Comparison of ENCODE assay signal across 8 cellular contexts in the genomic region with DNA sequence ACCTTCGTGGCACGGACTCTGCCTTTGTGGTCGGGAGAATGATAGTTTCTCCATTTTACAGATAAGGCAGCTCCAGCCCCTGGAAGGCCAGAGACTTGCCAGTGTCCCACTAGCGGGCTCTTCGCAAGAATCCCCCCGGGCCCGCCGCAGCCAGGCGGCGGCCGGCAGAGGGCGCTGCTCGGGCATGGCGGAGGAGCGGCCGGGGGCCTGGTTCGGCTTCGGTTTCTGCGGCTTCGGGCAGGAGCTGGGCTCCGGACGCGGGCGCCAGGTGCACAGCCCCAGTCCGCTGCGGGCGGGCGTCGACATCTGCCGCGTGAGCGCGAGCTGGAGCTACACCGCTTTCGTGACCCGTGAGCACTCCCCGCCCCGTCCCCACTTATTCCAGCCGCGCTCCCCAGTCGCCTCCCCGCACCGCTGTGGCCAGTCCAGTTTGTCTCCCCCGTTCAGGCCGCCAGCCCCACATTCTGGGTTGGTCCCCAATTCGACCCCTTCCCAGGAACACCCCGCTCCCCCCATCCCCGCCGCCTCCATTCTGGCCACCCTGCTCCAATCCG. TPM values are rescaled to one million over a fixed set of nuclear protein-coding genes. Genes with fewer than 3 reads are reported as not detected.
DNase-seq lines count a peak whose midpoint lies in the region; ATAC-seq and TF ChIP-seq lines count a peak whose summit lies in the region.

No MANE protein-coding gene starts in this region.

- H3K4me1 ChIP-seq in duodenal mucosa (ENCODE audit: control insufficient read depth in 1 of 2, insufficient read depth in 2 of 2, low read length in 2 of 2) (peaks cover 20 to 22% of the 10 kb centered on the region in 2 donors), right lobe of liver (peaks cover 0 to 16% (median 6%) of the 10 kb centered on the region in 4 donors)

- DNase-seq in NCI-H2196 treated with DMSO at 0.1 percent for 48 hours (lab: John Stamatoyannopoulos, UW; ENCODE audit: unreplicated experiment) (peak; percentile 33), right lobe of liver (peak; percentile 74 to 78 (median 74)), HEK293T (ENCODE audit: extremely low spot score) (no peak)
- DNase-seq in activated CD4-positive, alpha-beta memory T cell treated with anti-CD3 and anti-CD28 coated beads for 36 hours: peak; percentile 66
- peak; percentile 26 to 67 for DNase-seq in stimulated activated CD4-positive, alpha-beta T cell treated with anti-CD3 and anti-CD28 coated beads, Interleukin-4, amount 100 ng/mL, for 4 hours

- no peak overlapping the region for H3K27ac Mint-ChIP-seq in activated CD4-positive, alpha-beta memory T cell treated with anti-CD3 and anti-CD28 coated beads for 36 hours

- peak; percentile 32 for ATAC-seq in GM19467 (IDR thresholded peaks at IDR 0.05; ENCODE audit: unreplicated experiment)
- ATAC-seq in right lobe of liver: peak; percentile 2 to 56 (median 32)
- ATAC-seq in GM21717 (IDR thresholded peaks at IDR 0.05; ENCODE audit: unreplicated experiment): no peak

- intact Hi-C loops in activated CD4-positive, alpha-beta memory T cell treated with anti-CD3 and anti-CD28 coated beads for 36 hours (cut with micrococcal nuclease): loop anchor here (1.0 to 2.0 kb wide), 3 partner anchors 77 to 314 kb away; no protein-coding TSS in a partner anchor
- intact Hi-C loops in right lobe of liver (cut with DNase I): loop anchor here in 1 of 2 donors (10.0 kb wide), 1 partner anchor 78 kb away; no protein-coding TSS in a partner anchor

- no peaks in the 10 kb centered on the region for H3K9me3 ChIP-seq in duodenal mucosa (ENCODE audit: control insufficient read depth in 1 of 2, low read length in 2 of 2)
- no peaks in the 10 kb centered on the region for H3K9me3 ChIP-seq in right lobe of liver

- H3K4me3 ChIP-seq in duodenal mucosa (ENCODE audit: low read depth in 1 of 2, low read length in 2 of 2): peak overlapping the region; percentile 72 to 77
- H3K4me3 ChIP-seq in right lobe of liver: peak overlapping the region; percentile 32 to 60 (median 49)

- peak overlapping the region; percentile 87 for H3K4me3 Mint-ChIP-seq in activated CD4-positive, alpha-beta memory T cell treated with anti-CD3 and anti-CD28 coated beads for 36 hours

- CTCF ChIA-PET in activated CD4-positive, alpha-beta memory T cell treated with anti-CD3 and anti-CD28 coated beads for 36 hours (lab: Charles Lee): interaction anchor here (0.9 to 7.7 kb wide), 22 partner anchors 9 to 686 kb away, joined by 3 to 106 read pairs (median 6); partner anchors contain the start of genes HDDC3, UNC45A and VPS33B
- CTCF ChIA-PET in HEK293T (lab: Yijun Ruan, JAX): interaction anchor here (0.6 to 8.4 kb wide), 19 partner anchors 10 to 1760 kb away, joined by 3 to 77 read pairs (median 4); partner anchors contain the start of genes HDDC3, UNC45A and VPS33B

- H3K36me3 Mint-ChIP-seq in activated CD4-positive, alpha-beta memory T cell treated with anti-CD3 and anti-CD28 coated beads for 36 hours: peaks cover 36% of the 10 kb centered on the region

- peak overlapping the region; percentile 69 to 74 for H3K9ac ChIP-seq in duodenal mucosa (ENCODE audit: low read depth in 1 of 2, low read length in 2 of 2)

- peaks cover 19 to 42% of the 10 kb centered on the region in 2 donors for H3K36me3 ChIP-seq in duodenal mucosa (ENCODE audit: control insufficient read depth in 1 of 2, insufficient read depth in 2 of 2, low read length in 2 of 2)
- peaks cover 0 to 16% (median 4%) of the 10 kb centered on the region in 4 donors for H3K36me3 ChIP-seq in right lobe of liver

- H3K27me3 ChIP-seq in duodenal mucosa (ENCODE audit: control insufficient read depth in 1 of 2, insufficient read depth in 2 of 2, low read length in 2 of 2): no peaks in the 10 kb centered on the region
- H3K27me3 ChIP-seq in right lobe of liver: no peaks in the 10 kb centered on the region

- H3K9me3 Mint-ChIP-seq in activated CD4-positive, alpha-beta memory T cell treated with anti-CD3 and anti-CD28 coated beads for 36 hours: no peaks in the 10 kb centered on the region

- WGBS in right lobe of liver (ENCODE audit: insufficient coverage, low coverage, low lambda C conversion rate, missing lambda C conversion rate): 10% methylated on average over 4 of the region's 50 CpGs

- H3K27ac ChIP-seq in duodenal mucosa (ENCODE audit: low read depth, low read length) (no peak overlapping the region), right lobe of liver (no peak overlapping the region)

- no peak for TF ChIP-seq POLR2A in right lobe of liver (IDR thresholded peaks at IDR 0.05)

- H3K4me1 Mint-ChIP-seq in activated CD4-positive, alpha-beta memory T cell treated with anti-CD3 and anti-CD28 coated beads for 36 hours (ENCODE audit: low read depth): peaks cover 14% of the 10 kb centered on the region

- no peaks in the 10 kb centered on the region for H3K27me3 Mint-ChIP-seq in activated CD4-positive, alpha-beta memory T cell treated with anti-CD3 and anti-CD28 coated beads for 36 hours

- peak; percentile 70 to 88 (median 82) for TF ChIP-seq CTCF in right lobe of liver (IDR thresholded peaks at IDR 0.05)

- POLR2A ChIA-PET in activated CD4-positive, alpha-beta memory T cell treated with anti-CD3 and anti-CD28 coated beads for 36 hours (lab: Charles Lee): interaction anchor here (0.9 to 3.7 kb wide), 3 partner anchors 22 to 28 kb away, joined by 3 to 28 read pairs (median 5); partner anchors contain the start of gene UNC45A
- POLR2A ChIA-PET in HEK293T (lab: Yijun Ruan, JAX): interaction anchor here (1.5 to 6.2 kb wide), 3 partner anchors 22 to 25 kb away, joined by 5 to 60 read pairs (median 13); partner anchors contain the start of genes HDDC3 and UNC45A

TF ChIP-seq in HEK293T, 16 proteins besides CTCF, POLR2A, EP300 and RAD21:
- TF ChIP-seq ARNT (IDR thresholded peaks at IDR 0.05) (no peak), SUZ12 (IDR thresholded peaks at IDR 0.05) (no peak), FOXK2 (IDR thresholded peaks at IDR 0.05) (no peak), TARDBP (IDR thresholded peaks at IDR 0.05) (no peak), ELF4 (IDR thresholded peaks at IDR 0.05) (no peak), ZNF384 (IDR thresholded peaks at IDR 0.05) (no peak)

RNA-seq across cellular contexts. Expression of gene RCCD1, which starts 1.9 kb away (rescaled TPM):
- 10 to 100 TPM; 39.9 to 41.4 TPM for total RNA-seq in activated CD4-positive, alpha-beta memory T cell treated with anti-CD3 and anti-CD28 coated beads for 36 hours
- 1 to 10 TPM; 4.8 to 7.9 (median 6.6) TPM for total RNA-seq in right lobe of liver

RNA-seq across cellular contexts. Expression of gene UNC45A, which starts 21.5 kb away (rescaled TPM):
- total RNA-seq in activated CD4-positive, alpha-beta memory T cell treated with anti-CD3 and anti-CD28 coated beads for 36 hours: 10 to 100 TPM; 71.1 to 74.3 TPM
- total RNA-seq in right lobe of liver: 10 to 100 TPM; 13.3 to 33.0 (median 25.4) TPM

RNA-seq across cellular contexts. Expression of gene HDDC3, which starts 24.3 kb away (rescaled TPM):
- 10 to 100 TPM; 45.0 to 45.8 TPM for total RNA-seq in activated CD4-positive, alpha-beta memory T cell treated with anti-CD3 and anti-CD28 coated beads for 36 hours
- 10 to 100 TPM in 4 of 6 experiments, 1 to 10 TPM in 2; 8.8 to 17.6 (median 11.5) TPM for total RNA-seq in right lobe of liver

RNA-seq across cellular contexts. Expression of gene PRC1, which starts 37.7 kb away (rescaled TPM):
- total RNA-seq in activated CD4-positive, alpha-beta memory T cell treated with anti-CD3 and anti-CD28 coated beads for 36 hours: 100 to 1,000 TPM; 151 to 158 TPM
- 1 to 10 TPM; 1.2 to 8.8 (median 4.3) TPM for total RNA-seq in right lobe of liver

RNA-seq across cellular contexts. Expression of gene MAN2A2, which starts 53.5 kb away (rescaled TPM):
- 10 to 100 TPM; 98.1 to 99.2 TPM for total RNA-seq in activated CD4-positive, alpha-beta memory T cell treated with anti-CD3 and anti-CD28 coated beads for 36 hours
- 10 to 100 TPM; 41.4 to 91.6 (median 59.8) TPM for total RNA-seq in right lobe of liver

Comparison
In these comparisons a context has a peak if more than half of its experiments do, and no peak if none do; other contexts are left out.
1. RNA of gene RCCD1, which starts 1.9 kb away (total RNA-seq): 39.9 to 41.4 TPM in activated CD4-positive, alpha-beta memory T cell treated with anti-CD3 and anti-CD28 coated beads for 36 hours; 4.8 to 7.9 TPM in right lobe of liver; every median in the first group is over 4 times any median in the second.